In genomic region chr6:79077680-79078056, GRCh38 we compare ENCODE assay signal across 1 cellular context.
TF ChIP-seq lines count a peak whose summit lies in the region.

No MANE protein-coding gene starts in this region.

TF ChIP-seq in GM23338, 12 proteins besides CTCF, POLR2A, EP300 and RAD21:
- TF ChIP-seq ZNF462 (CRISPR knock-in tag; IDR thresholded peaks at IDR 0.05) (no peak), REST (IDR thresholded peaks at IDR 0.05; ENCODE audit: unreplicated experiment) (no peak)
